Comparison of ENCODE assay signal across 8 cellular contexts in genomic region chr19:49017041-49017665, GRCh38. TPM values are rescaled to one million over a fixed set of nuclear protein-coding genes. Genes with fewer than 3 reads are reported as not detected.
A peak's percentile ranks its signal among the peaks of the same experiment; 100 is the strongest.
DNase-seq lines count a peak whose midpoint lies in the region; ATAC-seq and TF ChIP-seq lines count a peak whose summit lies in the region.

LHB (minus strand) TSS chr19:49017091; CDS start chr19:49017081, 10 bp downstream.

- H2AFZ ChIP-seq in fibroblast of lung (ENCODE audit: low read length), result peak within 1 kb of the TSS; percentile 30

- 71% methylated on average over 15 of the region's 17 CpGs for WGBS in prostate gland

- H3K36me3 ChIP-seq in ES-I3 (ENCODE audit: insufficient read depth, low read length) (peaks cover 7% of the 10 kb centered on the region; the same call in 1 of the 2 replicates), Peyer's patch (peaks cover 0 to 7% (median 0%) of the 10 kb centered on the region in 3 donors), fibroblast of lung (ENCODE audit: control insufficient read depth, insufficient read depth, low read length) (peaks cover 14% of the 10 kb centered on the region), prostate gland (no peaks in the 10 kb centered on the region)

- H3K9ac ChIP-seq in ES-I3 (ENCODE audit: low read depth, low read length), result peak within 1 kb of the TSS; percentile 75; the same call in 1 of the 2 replicates
- peak within 1 kb of the TSS; percentile 16 for H3K9ac ChIP-seq in fibroblast of lung (ENCODE audit: insufficient read depth, low read length)

- H3K9me3 ChIP-seq in ES-I3 (ENCODE audit: control insufficient read depth, insufficient read depth, low read length) (no peaks in the 10 kb centered on the region), Peyer's patch (no peaks in the 10 kb centered on the region), fibroblast of lung (ENCODE audit: control insufficient read depth, insufficient read depth, low read depth, low read length) (no peaks in the 10 kb centered on the region), prostate gland (no peaks in the 10 kb centered on the region)

- intact Hi-C loops in prostate gland (cut with DNase I), result no loop called here

- no peaks in the 10 kb centered on the region for H3K79me2 ChIP-seq in fibroblast of lung (ENCODE audit: control insufficient read depth, insufficient read depth, low read length)

- no peaks in the 10 kb centered on the region for H4K20me1 ChIP-seq in fibroblast of lung (ENCODE audit: control insufficient read depth, extremely low read depth, insufficient read depth, low read length)

- H3K27me3 ChIP-seq in Peyer's patch (peaks cover 0 to 4% of the 10 kb centered on the region in 2 donors), fibroblast of lung (ENCODE audit: control insufficient read depth, insufficient read depth, low read length) (peaks cover 3% of the 10 kb centered on the region), prostate gland (replicated peaks; ENCODE audit: insufficient read depth) (no peaks in the 10 kb centered on the region)

- peak within 1 kb of the TSS; percentile 85 for H3K4me2 ChIP-seq in fibroblast of lung (ENCODE audit: extremely low read depth, insufficient read depth, low read length)

- peak within 1 kb of the TSS; percentile 35 to 63 (median 56) for H3K4me3 ChIP-seq in Peyer's patch
- peak within 1 kb of the TSS; percentile 18 to 53 (median 24) for H3K4me3 ChIP-seq in fibroblast of lung (replicated peaks in 1 of 4; ENCODE audit: control extremely low read depth in 1 of 4, insufficient read depth in 1 of 4, low read depth in 3 of 4, low read length in 4 of 4)
- peak within 1 kb of the TSS; percentile 16 to 35 for H3K4me3 ChIP-seq in prostate gland

- ATAC-seq in GM19455 (IDR thresholded peaks at IDR 0.05; ENCODE audit: unreplicated experiment) (no peak), GM21390 (IDR thresholded peaks at IDR 0.05; ENCODE audit: unreplicated experiment) (no peak)

- peak within 1 kb of the TSS in 3 of 4 donors; percentile 4 to 64 (median 51) for H3K27ac ChIP-seq in Peyer's patch
- no peak within 1 kb of the TSS for H3K27ac ChIP-seq in fibroblast of lung (ENCODE audit: insufficient read depth, low read length)
- H3K27ac ChIP-seq in prostate gland, result no peak within 1 kb of the TSS
- no peak within 1 kb of the TSS for H3K27ac ChIP-seq in caudate nucleus (ENCODE audit: low read depth, low read length)

- H3K4me1 ChIP-seq in ES-I3 (ENCODE audit: insufficient read depth, low read length) (peaks cover 12% of the 10 kb centered on the region; the same call in 1 of the 2 replicates), Peyer's patch (peaks cover 0 to 26% (median 9%) of the 10 kb centered on the region in 4 donors), fibroblast of lung (ENCODE audit: control insufficient read depth, extremely low read depth, insufficient read depth, low read length) (peaks cover 2% of the 10 kb centered on the region), prostate gland (replicated peaks) (no peaks in the 10 kb centered on the region)

- no peak for TF ChIP-seq CTCF in Peyer's patch (IDR thresholded peaks at IDR 0.05)
- no peak for TF ChIP-seq CTCF in fibroblast of lung (conservative IDR thresholded peaks at IDR 0.05 in 1 of 2, IDR thresholded peaks at IDR 0.05 in 1 of 2; ENCODE audit: low read depth in 1 of 2, low read length in 2 of 2)
- no peak for TF ChIP-seq CTCF in prostate gland (IDR thresholded peaks at IDR 0.05)

- TF ChIP-seq POLR2A in Peyer's patch (IDR thresholded peaks at IDR 0.05), result no peak
- no peak for TF ChIP-seq POLR2A in prostate gland (IDR thresholded peaks at IDR 0.05)

- no peak for DNase-seq in Peyer's patch
- DNase-seq in fibroblast of lung (ENCODE audit: low read depth in 2 of 2), result no peak
- DNase-seq in prostate gland (ENCODE audit: low spot score), result no peak
- DNase-seq in caudate nucleus (lab: John Stamatoyannopoulos, UW), result no peak
- no peak for DNase-seq in activated CD4-positive, CD25-positive, alpha-beta regulatory T cell (lab: John Stamatoyannopoulos, UW)

RNA-seq across cellular contexts. Expression of gene LHB, which starts in this region (rescaled TPM):
- total RNA-seq in Peyer's patch (10 to 100 TPM in 1 of 4 donors, not detected in 3; 15.8 TPM), fibroblast of lung (not detected in 2 replicates), prostate gland (1 to 10 TPM in 1 of 2 donors, not detected in 1; 5.2 TPM)
- polyA plus RNA-seq in fibroblast of lung, result 0.17 TPM in 1 of 2 replicates, not detected in the other
- 0.56 TPM in 1 of 2 replicates, not detected in the other for polyA plus RNA-seq in fibroblast of lung (2012)
- polyA minus RNA-seq in fibroblast of lung (ENCODE audit: low replicate concordance), result not detected in 2 replicates

Comparison
In these comparisons a context has a peak if more than half of its experiments do, and no peak if none do; other contexts are left out.
1. H3K27ac ChIP-seq: peak in Peyer's patch (3 of 4); none in fibroblast of lung (single experiment), prostate gland (0 of 2) and caudate nucleus (single experiment).
2. Peak in every context shown above with its lines, with median percentiles within 50 percentile points of each other: H3K4me3 ChIP-seq.